Comparison of ENCODE assay signal across 17 cellular contexts in the genomic region with DNA sequence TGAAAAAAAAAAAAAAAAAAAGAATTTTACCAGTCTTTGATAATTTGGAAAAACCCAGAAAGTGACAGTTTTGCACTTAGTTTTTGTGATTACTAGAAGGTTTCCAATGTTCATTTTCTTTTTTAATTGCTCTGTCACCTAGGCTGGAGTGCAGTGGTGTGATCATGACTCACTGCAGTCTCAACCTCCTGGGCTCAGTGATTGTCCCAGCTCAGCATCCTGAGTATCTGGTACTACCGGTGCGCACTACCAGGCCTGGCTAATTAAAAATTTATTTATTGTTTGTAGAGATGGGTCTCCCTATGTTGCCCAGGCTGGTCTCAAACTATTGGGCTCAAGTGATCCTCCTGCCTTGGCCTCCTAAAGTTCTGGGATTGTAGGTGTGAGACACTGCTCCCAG.
"Had no signal": no experiment of that assay in that cellular context is flagged by ENCODE, and none has a peak within 500 bp of the region (broad histone marks: within the 10 kb centered on the region; RNA-seq: fewer than 3 reads in every experiment).

No MANE protein-coding gene starts in this region.

- DNase-seq: activated B cell treated with CpG ODN at 0.5 μM for 24 hours; activated CD4-positive, alpha-beta T cell treated with anti-CD3 and anti-CD28 coated beads, Interleukin-2, amount 50 U/mL, for 4 hours; dermis blood vessel endothelial cell; effector memory CD8-positive, alpha-beta T cell; gastrocnemius medialis; heart left ventricle; left colon; midbrain; ovary; stimulated activated CD4-positive, alpha-beta T cell treated with anti-CD3 and anti-CD28 coated beads, Interleukin-2, amount 100 ng/mL, for 48 hours; stimulated activated naive B cell treated with anti-CD40 and anti-IgM and Interleukin-4, amounts not matched to agents 10 μg/mL and 1 μg/mL and 100 μg/mL, for 72 hours; tibial artery; uterus had no signal

- H3K4me3 ChIP-seq: ascending aorta, gastrocnemius medialis, heart left ventricle, lung, ovary, tibial artery, uterus had no signal

- H3K27me3 Mint-ChIP-seq: activated B cell treated with CpG ODN at 0.5 μM for 24 hours; effector memory CD8-positive, alpha-beta T cell; stimulated activated naive B cell treated with anti-CD40 and anti-IgM and Interleukin-4, amounts not matched to agents 10 μg/mL and 1 μg/mL and 100 μg/mL, for 72 hours had no signal

- H3K27ac Mint-ChIP-seq: activated B cell treated with CpG ODN at 0.5 μM for 24 hours; activated T-helper 1 cell treated with anti-CD3 and anti-CD28 coated beads, Interleukin-12 subunit alpha, Interleukin-12 subunit beta, Interleukin-2, Interleukin-4 antibody, amounts not matched to agents 30 ng/mL and 10 ng/mL and 1 ng/mL, durations not matched to agents 14 hours and 24 hours and 36 hours; effector memory CD8-positive, alpha-beta T cell had no signal

- ATAC-seq: effector memory CD8-positive, alpha-beta T cell; gastrocnemius medialis; heart left ventricle; left colon; sciatic nerve; stimulated activated naive B cell treated with anti-CD40 and anti-IgM and Interleukin-4, amounts not matched to agents 10 μg/mL and 1 μg/mL and 100 μg/mL, for 72 hours had no signal

- H3K9me3 Mint-ChIP-seq: activated B cell treated with CpG ODN at 0.5 μM for 24 hours; activated T-helper 1 cell treated with anti-CD3 and anti-CD28 coated beads, Interleukin-12 subunit alpha, Interleukin-12 subunit beta, Interleukin-2, Interleukin-4 antibody, amounts not matched to agents 30 ng/mL and 10 ng/mL and 1 ng/mL, durations not matched to agents 14 hours and 24 hours and 36 hours; effector memory CD8-positive, alpha-beta T cell; stimulated activated naive B cell treated with anti-CD40 and anti-IgM and Interleukin-4, amounts not matched to agents 10 μg/mL and 1 μg/mL and 100 μg/mL, for 72 hours had no signal

- H3K4me3 Mint-ChIP-seq: activated B cell treated with CpG ODN at 0.5 μM for 24 hours; activated T-helper 1 cell treated with anti-CD3 and anti-CD28 coated beads, Interleukin-12 subunit alpha, Interleukin-12 subunit beta, Interleukin-2, Interleukin-4 antibody, amounts not matched to agents 30 ng/mL and 10 ng/mL and 1 ng/mL, durations not matched to agents 14 hours and 24 hours and 36 hours; effector memory CD8-positive, alpha-beta T cell; stimulated activated naive B cell treated with anti-CD40 and anti-IgM and Interleukin-4, amounts not matched to agents 10 μg/mL and 1 μg/mL and 100 μg/mL, for 72 hours had no signal
